In genomic region chr18:51017140-51017874, GRCh38 we compare ENCODE assay signal across 24 cellular contexts. TPM values are rescaled to one million over a fixed set of nuclear protein-coding genes. Genes with fewer than 3 reads are reported as not detected.
DNase-seq lines count a peak whose midpoint lies in the region; ATAC-seq and TF ChIP-seq lines count a peak whose summit lies in the region.
"Had no signal": no experiment of that assay in that cellular context is flagged by ENCODE, and none has a peak within 500 bp of the region (broad histone marks: within the 10 kb centered on the region; RNA-seq: fewer than 3 reads in every experiment).

No MANE protein-coding gene starts in this region.

- intact Hi-C loops in mammary epithelial cell (cut with micrococcal nuclease), result no loop called here

- in situ Hi-C loops in mammary epithelial cell (cut with MboI; ENCODE audit: low sequenced_read_pairs in 2 of 2), result no loop called here

- no peaks in the 10 kb centered on the region for H4K20me1 ChIP-seq in mammary epithelial cell (ENCODE audit: insufficient read depth, low read length)

- POLR2A ChIA-PET in GM10248 (lab: Yijun Ruan, JAX), result no interaction called here

- no peaks in the 10 kb centered on the region for H3K9me3 Mint-ChIP-seq in glutamatergic neuron (ENCODE audit: unreplicated experiment)
- H3K9me3 Mint-ChIP-seq: activated B cell treated with CpG ODN at 0.5 μM for 24 hours; activated CD8-positive, alpha-beta T cell treated with anti-CD3 and anti-CD28 coated beads for 36 hours; nephron had no signal

- dilution Hi-C loops in mammary epithelial cell (cut with HindIII; ENCODE audit: low sequenced_read_pairs), result no loop called here

- 80% methylated on average over 6 of the region's 8 CpGs for whole genome bisulfite sequencing in mammary epithelial cell (ENCODE audit: low coverage, missing lambda C conversion rate)

- peak overlapping the region; percentile 34 for H3K27ac Mint-ChIP-seq in glutamatergic neuron (ENCODE audit: unreplicated experiment)
- H3K27ac Mint-ChIP-seq: activated B cell treated with CpG ODN at 0.5 μM for 24 hours; activated CD8-positive, alpha-beta T cell treated with anti-CD3 and anti-CD28 coated beads for 36 hours; nephron; T-helper 2 cell treated with Interferon-gamma antibody and Interleukin-4, amounts not matched to agents 5 μg/mL and 100 μg/mL, for 36 hours had no signal

- H3K27me3 Mint-ChIP-seq in glutamatergic neuron (ENCODE audit: unreplicated experiment), result peaks cover 2% of the 10 kb centered on the region
- H3K27me3 Mint-ChIP-seq: activated B cell treated with CpG ODN at 0.5 μM for 24 hours; activated CD8-positive, alpha-beta T cell treated with anti-CD3 and anti-CD28 coated beads for 36 hours had no signal

- H3K36me3 ChIP-seq in neuron (ENCODE audit: insufficient read depth, low read length) (no peaks in the 10 kb centered on the region), mammary epithelial cell (ENCODE audit: insufficient read depth, low read length) (peaks cover 4% of the 10 kb centered on the region)
- H3K36me3 ChIP-seq: ascending aorta had no signal

- H3K4me1 Mint-ChIP-seq in glutamatergic neuron (ENCODE audit: low read depth, unreplicated experiment), result peaks cover 7% of the 10 kb centered on the region
- H3K4me1 Mint-ChIP-seq: activated B cell treated with CpG ODN at 0.5 μM for 24 hours, nephron had no signal

- no peak for TF ChIP-seq CTCF in glutamatergic neuron (IDR thresholded peaks at IDR 0.05; ENCODE audit: partially characterized antibody, unreplicated experiment)
- no peak for TF ChIP-seq CTCF in mammary epithelial cell (conservative IDR thresholded peaks at IDR 0.05 in 1 of 2, IDR thresholded peaks at IDR 0.05 in 1 of 2; ENCODE audit: extremely low read depth in 1 of 2, insufficient read depth in 1 of 2, low read depth in 1 of 2, low read length in 2 of 2)
- TF ChIP-seq CTCF in GM10248 (IDR thresholded peaks at IDR 0.05; ENCODE audit: control extremely low read depth, extremely low read depth, low read depth, missing control alignments), result no peak

- H3K27me3 ChIP-seq in neuron (ENCODE audit: insufficient read depth, low read length) (no peaks in the 10 kb centered on the region), mammary epithelial cell (ENCODE audit: insufficient read depth, low read length) (no peaks in the 10 kb centered on the region)
- H3K27me3 ChIP-seq: ascending aorta, hepatocyte had no signal

- H3K4me3 Mint-ChIP-seq in glutamatergic neuron (ENCODE audit: unreplicated experiment), result no peak overlapping the region
- H3K4me3 Mint-ChIP-seq: activated B cell treated with CpG ODN at 0.5 μM for 24 hours; activated CD8-positive, alpha-beta T cell treated with anti-CD3 and anti-CD28 coated beads for 36 hours; nephron; T-helper 2 cell treated with Interferon-gamma antibody and Interleukin-4, amounts not matched to agents 5 μg/mL and 100 μg/mL, for 36 hours had no signal

- CTCF ChIA-PET in mammary epithelial cell (lab: Charles Lee; ENCODE audit: low non-redundant PET) (no interaction called here), GM10248 (lab: Yijun Ruan, JAX) (no interaction called here)

- H3K4me1 ChIP-seq in neuron (ENCODE audit: insufficient read depth, low read length) (peaks cover 15% of the 10 kb centered on the region), mammary epithelial cell (ENCODE audit: insufficient read depth, low read length) (no peaks in the 10 kb centered on the region)
- H3K4me1 ChIP-seq: ascending aorta, psoas muscle had no signal

- no peak overlapping the region for H3K9ac ChIP-seq in mammary epithelial cell (ENCODE audit: insufficient read depth, low read length)

- no TSS peak for BruUV-seq in mammary epithelial cell (replicated peaks; lab: Mats Ljungman, UMichigan)

- H3K9me3 ChIP-seq in neuron (ENCODE audit: low read length) (peaks cover 4% of the 10 kb centered on the region), mammary epithelial cell (replicated peaks; ENCODE audit: insufficient read depth, low read length) (no peaks in the 10 kb centered on the region)
- H3K9me3 ChIP-seq: ascending aorta, psoas muscle had no signal

- DNase-seq in ELF-1 (ENCODE audit: low read depth, low spot score), result peak; percentile 95
- DNase-seq in RPMI7951 (ENCODE audit: low read depth), result peak; percentile 2
- no peak for DNase-seq in glutamatergic neuron
- no peak for DNase-seq in mammary epithelial cell
- DNase-seq in NCI-H226, result no peak
- no peak for DNase-seq in GM10248 (ENCODE audit: extremely low spot score)
- DNase-seq: activated B cell treated with CpG ODN at 0.5 μM for 24 hours; activated CD8-positive, alpha-beta T cell treated with anti-CD3 and anti-CD28 coated beads for 36 hours; activated naive CD4-positive, alpha-beta T cell treated with anti-CD3 and anti-CD28 coated beads, Interleukin-2, amount 50 U/mL, for 16 hours; activated T-cell treated with anti-CD3 and anti-CD28 coated beads, Interleukin-2, amount 50 U/mL, for 1 hour; COR-L47; DND-41; Kasumi-1; NCI-H82; PC-9; psoas muscle; stimulated activated CD4-positive, alpha-beta T cell treated with anti-CD3 and anti-CD28 coated beads, Interleukin-4, amount 100 ng/mL, for 4 hours had no signal

- H2AFZ ChIP-seq in neuron (ENCODE audit: low read depth, low read length), result no peak overlapping the region
- H2AFZ ChIP-seq in mammary epithelial cell (ENCODE audit: low read depth, low read length), result no peak overlapping the region
- H2AFZ ChIP-seq: hepatocyte, PC-9 had no signal

- ATAC-seq in GM19351 (IDR thresholded peaks at IDR 0.05; ENCODE audit: unreplicated experiment), result no peak
- ATAC-seq: activated CD8-positive, alpha-beta T cell treated with anti-CD3 and anti-CD28 coated beads for 36 hours; psoas muscle had no signal

- H3K4me2 ChIP-seq in mammary epithelial cell (ENCODE audit: insufficient read depth, low read depth, low read length), result no peak overlapping the region
- H3K4me2 ChIP-seq: hepatocyte, PC-9 had no signal

- H3K4me3 ChIP-seq in neuron (ENCODE audit: low read length) (peak overlapping the region; percentile 4), mammary epithelial cell (replicated peaks in 1 of 3; ENCODE audit: insufficient read depth in 1 of 3, low read depth in 2 of 3, low read length in 3 of 3) (no peak overlapping the region)
- H3K4me3 ChIP-seq: ascending aorta, coronary artery, hepatocyte, PC-9, psoas muscle had no signal

- H3K79me2 ChIP-seq in mammary epithelial cell (ENCODE audit: insufficient read depth, low read length), result no peaks in the 10 kb centered on the region
- H3K79me2 ChIP-seq: hepatocyte had no signal

- peaks cover 10% of the 10 kb centered on the region for H3K36me3 Mint-ChIP-seq in glutamatergic neuron (ENCODE audit: unreplicated experiment)

- H3K27ac ChIP-seq in mammary epithelial cell (ENCODE audit: insufficient read depth, low read depth, low read length), result no peak overlapping the region
- H3K27ac ChIP-seq: ascending aorta, coronary artery, hepatocyte, PC-9, psoas muscle had no signal

RNA-seq across cellular contexts. Expression of gene SMAD4, which starts 12.7 kb away (rescaled TPM):
- 45.8 and 57.2 TPM in 2 replicates for total RNA-seq in RPMI7951 (2014; rRNA removed; shearing (Covaris generic))
- total RNA-seq in glutamatergic neuron (ENCODE audit: unreplicated experiment) (121 TPM), mammary epithelial cell (100 to 1,000 TPM in 1 of 2 donors, 10 to 100 TPM in 1; 70.6 to 111 TPM)
- polyA plus RNA-seq in mammary epithelial cell, result 60.6 TPM
- 60.5 TPM for polyA minus RNA-seq in mammary epithelial cell

RNA-seq across cellular contexts. Expression of gene ELAC1, which starts 49.5 kb away (rescaled TPM):
- 5.1 and 5.4 TPM in 2 replicates for total RNA-seq in RPMI7951 (2014; rRNA removed; shearing (Covaris generic))
- 9.2 TPM for total RNA-seq in glutamatergic neuron (ENCODE audit: unreplicated experiment)
- total RNA-seq in mammary epithelial cell, result 10 to 100 TPM in 1 of 2 donors, 1 to 10 TPM in 1; 5.5 to 11.2 TPM
- polyA plus RNA-seq in mammary epithelial cell, result 5.3 TPM
- 0.98 TPM for polyA minus RNA-seq in mammary epithelial cell
- total RNA-seq: ascending aorta had no signal

Comparison
In these comparisons a context has a peak if more than half of its experiments do, and no peak if none do; other contexts are left out.
1. DNase-seq: peak in ELF-1 (single experiment) and RPMI7951 (single experiment); none in glutamatergic neuron (single experiment), mammary epithelial cell (single experiment), NCI-H226 (single experiment) and GM10248 (single experiment).